ENCODE assay signal across 24 cellular contexts in the genomic region with DNA sequence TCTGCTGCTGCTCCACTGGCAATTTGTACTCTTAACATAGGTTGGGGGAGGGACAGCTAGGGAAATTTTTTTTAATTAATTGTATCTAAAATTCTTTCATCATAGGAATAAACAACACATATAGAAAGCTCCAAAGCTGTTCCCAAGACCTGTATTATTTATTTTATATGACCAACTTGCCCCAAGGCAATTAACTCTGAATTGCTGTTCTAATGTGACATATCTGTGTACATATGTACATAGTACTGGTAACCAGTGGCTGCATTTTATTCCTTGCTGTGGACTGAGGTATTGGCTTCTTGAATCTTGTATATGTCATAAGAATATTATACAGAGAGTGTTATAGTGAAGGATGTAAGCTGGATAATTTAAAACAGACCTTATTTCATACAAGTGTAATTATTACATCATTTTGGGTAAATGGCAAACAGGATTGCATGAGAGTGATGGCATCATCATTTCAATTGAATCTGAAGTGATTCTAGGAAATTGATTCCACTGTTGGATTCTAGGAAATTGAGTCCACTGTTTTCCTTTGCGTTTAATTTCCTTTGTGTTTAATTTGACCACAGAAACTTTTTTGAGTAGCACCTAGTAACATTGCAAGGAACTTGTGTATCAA. TPM values are rescaled to one million over a fixed set of nuclear protein-coding genes. Genes with fewer than 3 reads are reported as not detected.
DNase-seq lines count a peak whose midpoint lies in the region; ATAC-seq, FAIRE-seq and TF ChIP-seq lines count a peak whose summit lies in the region.
"Had no signal": no experiment of that assay in that cellular context is flagged by ENCODE, and none has a peak within 500 bp of the region (broad histone marks: within the 10 kb centered on the region; RNA-seq: fewer than 3 reads in every experiment).

No MANE protein-coding gene starts in this region.

- H3K27me3 ChIP-seq in small intestine (ENCODE audit: control insufficient read depth in 2 of 2, insufficient read depth in 2 of 2, low read length in 2 of 2) (no peaks in the 10 kb centered on the region), Peyer's patch (no peaks in the 10 kb centered on the region)
- H3K27me3 ChIP-seq: body of pancreas, heart left ventricle, upper lobe of left lung had no signal

- no peak overlapping the region for H3K4me3 Mint-ChIP-seq in activated CD8-positive, alpha-beta memory T cell treated with anti-CD3 and anti-CD28 coated beads, Interleukin-2, amount 10 ng/mL, durations not matched to agents 7 days and 5 days
- H3K4me3 Mint-ChIP-seq in activated naive CD8-positive, alpha-beta T cell treated with anti-CD3 and anti-CD28 coated beads for 36 hours = no peak overlapping the region
- H3K4me3 Mint-ChIP-seq: B cell, nephron had no signal

- TF ChIP-seq CTCF in Peyer's patch (IDR thresholded peaks at IDR 0.05) = no peak

- no peak for DNase-seq in activated CD8-positive, alpha-beta memory T cell treated with anti-CD3 and anti-CD28 coated beads, Interleukin-2, amount 10 ng/mL, durations not matched to agents 7 days and 5 days
- no peak for DNase-seq in activated CD8-positive, alpha-beta memory T cell treated with anti-CD3 and anti-CD28 coated beads, Interleukin-2, amount 50 U/mL, for 48 hours
- peak; percentile 12 for DNase-seq in NCI-H1417 treated with DMSO at 0.1 percent for 48 hours (lab: John Stamatoyannopoulos, UW)
- no peak for DNase-seq in activated naive CD8-positive, alpha-beta T cell treated with anti-CD3 and anti-CD28 coated beads for 36 hours
- peak; percentile 59 for DNase-seq in fibroblast of peridontal ligament (ENCODE audit: extremely low read depth)
- DNase-seq in small intestine = no peak
- DNase-seq in Peyer's patch = no peak
- no peak for DNase-seq in NCI-H2171 (lab: John Stamatoyannopoulos, UW)
- DNase-seq: activated CD4-positive, alpha-beta T cell treated with anti-CD3 and anti-CD28 coated beads for 48 hours; body of pancreas; effector CD4-positive, alpha-beta T cell; GOT3; heart left ventricle; lower lobe of right lung; NCI-H187 treated with DMSO at 0.1 percent for 48 hours; NCI-H2227 treated with DMSO at 0.1 percent for 48 hours; NCI-H748 treated with DMSO at 0.1 percent for 48 hours; stimulated activated CD4-positive, alpha-beta T cell treated with anti-CD3 and anti-CD28 coated beads, Interleukin-2, amount 100 ng/mL, for 24 hours; upper lobe of left lung had no signal

- no peak overlapping the region for H3K27ac Mint-ChIP-seq in activated CD8-positive, alpha-beta memory T cell treated with anti-CD3 and anti-CD28 coated beads, Interleukin-2, amount 10 ng/mL, durations not matched to agents 7 days and 5 days
- H3K27ac Mint-ChIP-seq in activated naive CD8-positive, alpha-beta T cell treated with anti-CD3 and anti-CD28 coated beads for 36 hours = peak overlapping the region; percentile 87
- H3K27ac Mint-ChIP-seq: activated T-helper 2 cell treated with anti-CD3 and anti-CD28 coated beads, Interferon-gamma antibody, Interleukin-2, Interleukin-4, amounts not matched to agents 10 μg/mL and 5 μg/mL and 100 μg/mL, durations not matched to agents 14 hours and 24 hours and 36 hours; B cell; nephron had no signal

- TF ChIP-seq POLR2A in Peyer's patch (IDR thresholded peaks at IDR 0.05) = no peak

- H3K36me3 ChIP-seq in small intestine (ENCODE audit: control insufficient read depth in 2 of 2, insufficient read depth in 2 of 2, low read length in 2 of 2) = no peaks in the 10 kb centered on the region
- no peaks in the 10 kb centered on the region for H3K36me3 ChIP-seq in Peyer's patch
- H3K36me3 ChIP-seq: lower lobe of right lung, upper lobe of left lung had no signal

- H3K27me3 Mint-ChIP-seq in activated CD8-positive, alpha-beta memory T cell treated with anti-CD3 and anti-CD28 coated beads, Interleukin-2, amount 10 ng/mL, durations not matched to agents 7 days and 5 days = peaks cover 15% of the 10 kb centered on the region
- H3K27me3 Mint-ChIP-seq in activated naive CD8-positive, alpha-beta T cell treated with anti-CD3 and anti-CD28 coated beads for 36 hours = peaks cover 5% of the 10 kb centered on the region
- H3K27me3 Mint-ChIP-seq: B cell had no signal

- CTCF ChIA-PET in activated CD8-positive, alpha-beta memory T cell treated with anti-CD3 and anti-CD28 coated beads, Interleukin-2, amount 10 ng/mL, durations not matched to agents 7 days and 5 days (lab: Charles Lee) = no interaction called here

- WGBS in small intestine, 3 donors = 83 to 87% (median 83%) methylated on average over 1 of the region's 1 CpG

- H3K4me1 ChIP-seq in small intestine (ENCODE audit: control insufficient read depth in 2 of 2, insufficient read depth in 1 of 2, low read depth in 1 of 2, low read length in 1 of 2) (no peaks in the 10 kb centered on the region), Peyer's patch (peaks cover 0 to 6% (median 0%) of the 10 kb centered on the region in 4 donors)

- H3K9me3 ChIP-seq in small intestine (ENCODE audit: control insufficient read depth, low read depth) (no peaks in the 10 kb centered on the region), Peyer's patch (no peaks in the 10 kb centered on the region)
- H3K9me3 ChIP-seq: body of pancreas, heart left ventricle, lower lobe of right lung, upper lobe of left lung had no signal

- peaks cover 56% of the 10 kb centered on the region for H3K4me1 Mint-ChIP-seq in activated CD8-positive, alpha-beta memory T cell treated with anti-CD3 and anti-CD28 coated beads, Interleukin-2, amount 10 ng/mL, durations not matched to agents 7 days and 5 days
- H3K4me1 Mint-ChIP-seq in activated naive CD8-positive, alpha-beta T cell treated with anti-CD3 and anti-CD28 coated beads for 36 hours = peaks cover 46% of the 10 kb centered on the region
- H3K4me1 Mint-ChIP-seq: nephron had no signal

- no peaks in the 10 kb centered on the region for H3K9me3 Mint-ChIP-seq in activated CD8-positive, alpha-beta memory T cell treated with anti-CD3 and anti-CD28 coated beads, Interleukin-2, amount 10 ng/mL, durations not matched to agents 7 days and 5 days (ENCODE audit: low read depth)
- no peaks in the 10 kb centered on the region for H3K9me3 Mint-ChIP-seq in activated naive CD8-positive, alpha-beta T cell treated with anti-CD3 and anti-CD28 coated beads for 36 hours
- H3K9me3 Mint-ChIP-seq: activated T-helper 2 cell treated with anti-CD3 and anti-CD28 coated beads, Interferon-gamma antibody, Interleukin-2, Interleukin-4, amounts not matched to agents 10 μg/mL and 5 μg/mL and 100 μg/mL, durations not matched to agents 14 hours and 24 hours and 36 hours; nephron had no signal

- H3K4me3 ChIP-seq in small intestine (ENCODE audit: low read depth in 1 of 2, low read length in 2 of 2) = no peak overlapping the region
- no peak overlapping the region for H3K4me3 ChIP-seq in Peyer's patch
- H3K4me3 ChIP-seq: body of pancreas, lower lobe of right lung, upper lobe of left lung had no signal

- peak; percentile 32 for ATAC-seq in activated CD8-positive, alpha-beta memory T cell treated with anti-CD3 and anti-CD28 coated beads, Interleukin-2, amount 10 ng/mL, durations not matched to agents 7 days and 5 days
- ATAC-seq: body of pancreas, heart left ventricle, lower lobe of right lung, SK-N-SH treated with all-trans-retinoic acid at 6 μM for 48 hours had no signal

- H3K36me3 Mint-ChIP-seq in activated CD8-positive, alpha-beta memory T cell treated with anti-CD3 and anti-CD28 coated beads, Interleukin-2, amount 10 ng/mL, durations not matched to agents 7 days and 5 days = peaks cover 3% of the 10 kb centered on the region
- peaks cover 16% of the 10 kb centered on the region for H3K36me3 Mint-ChIP-seq in activated naive CD8-positive, alpha-beta T cell treated with anti-CD3 and anti-CD28 coated beads for 36 hours

- no peak for FAIRE-seq in small intestine (lab: Jason Lieb, UNC)

- H3K27ac ChIP-seq in small intestine (ENCODE audit: low read depth in 1 of 2, low read length in 1 of 2) = no peak overlapping the region
- H3K27ac ChIP-seq in Peyer's patch = no peak overlapping the region
- H3K27ac ChIP-seq: epithelial cell of prostate, lower lobe of right lung, upper lobe of left lung had no signal

RNA-seq across cellular contexts. Expression of a gene that starts 33.0 kb away (rescaled TPM):
- 1 to 10 TPM; 1.7 to 9.3 TPM for total RNA-seq in activated CD8-positive, alpha-beta memory T cell treated with anti-CD3 and anti-CD28 coated beads, Interleukin-2, amount 10 ng/mL, durations not matched to agents 7 days and 5 days
- 10 to 100 TPM; 14.0 to 16.4 TPM for total RNA-seq in activated naive CD8-positive, alpha-beta T cell treated with anti-CD3 and anti-CD28 coated beads for 36 hours
- polyA plus RNA-seq in small intestine = 1 to 10 TPM in 1 of 3 donors, under 1 TPM in 1, not detected in 1; 0.81 to 4.3 TPM
- 1 to 10 TPM in 1 of 4 donors, under 1 TPM in 3; 0.18 to 1.4 (median 0.61) TPM for total RNA-seq in Peyer's patch

Comparison
In these comparisons a context has a peak if more than half of its experiments do, and no peak if none do; other contexts are left out.
1. DNase-seq: peak in NCI-H1417 treated with DMSO at 0.1 percent for 48 hours (single experiment) and fibroblast of peridontal ligament (single experiment); none in activated CD8-positive, alpha-beta memory T cell treated with anti-CD3 and anti-CD28 coated beads, Interleukin-2, amount 10 ng/mL, durations not matched to agents 7 days and 5 days (single experiment), activated CD8-positive, alpha-beta memory T cell treated with anti-CD3 and anti-CD28 coated beads, Interleukin-2, amount 50 U/mL, for 48 hours (single experiment), activated naive CD8-positive, alpha-beta T cell treated with anti-CD3 and anti-CD28 coated beads for 36 hours (single experiment), small intestine (single experiment), Peyer's patch (0 of 3) and NCI-H2171 (single experiment).